Comparison of ENCODE assay signal across 8 cellular contexts in the genomic region with DNA sequence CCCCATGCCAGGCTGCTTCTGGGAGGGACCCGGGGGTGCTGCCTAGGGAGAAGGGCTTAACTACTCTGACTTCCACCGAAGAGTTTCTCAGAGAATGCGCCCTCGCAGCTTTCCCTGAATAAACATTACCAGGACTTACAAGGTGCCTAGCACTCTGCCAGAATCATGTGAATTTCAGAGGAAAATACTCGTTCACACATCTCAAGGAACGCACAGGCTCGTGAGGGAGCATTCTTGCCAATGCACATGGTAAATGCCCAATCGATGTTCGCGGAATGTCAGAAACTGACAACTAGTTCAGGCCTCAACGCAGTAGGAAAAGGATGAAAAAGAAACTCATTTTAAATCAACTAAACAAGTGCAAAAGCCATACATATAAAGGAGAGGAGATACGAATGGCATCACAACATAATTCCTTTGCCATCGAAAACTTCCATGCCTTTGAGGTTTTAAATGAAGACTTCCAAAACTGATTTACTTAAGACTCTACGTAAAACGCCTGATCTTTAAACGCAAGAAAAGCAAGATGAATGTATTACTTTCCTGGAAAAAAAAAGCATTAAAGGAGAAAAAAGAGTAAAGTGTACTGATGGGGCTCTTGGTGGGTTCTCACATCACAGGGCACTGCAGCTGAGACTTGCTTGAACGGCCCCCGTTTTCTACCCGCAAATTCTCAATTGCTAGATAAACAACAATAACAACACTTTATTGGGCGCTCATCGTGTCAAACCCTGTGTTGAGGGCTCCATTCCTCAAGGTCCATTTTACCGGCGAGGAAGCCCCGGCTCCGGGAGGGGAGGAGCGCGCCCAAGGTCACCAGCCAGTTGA. TPM values are rescaled to one million over a fixed set of nuclear protein-coding genes. Genes with fewer than 3 reads are reported as not detected.
DNase-seq lines count a peak whose midpoint lies in the region; ATAC-seq and TF ChIP-seq lines count a peak whose summit lies in the region.

No MANE protein-coding gene starts in this region.

- ATAC-seq in activated CD4-positive, alpha-beta T cell treated with anti-CD3 and anti-CD28 coated beads for 36 hours = no peak
- ATAC-seq in HG02840 (IDR thresholded peaks at IDR 0.05; ENCODE audit: low FRiP score, unreplicated experiment) (no peak), GM21737 (IDR thresholded peaks at IDR 0.05; ENCODE audit: unreplicated experiment) (no peak)

- H3K4me3 ChIP-seq in SJCRH30 (peak overlapping the region; percentile 96), endodermal cell (ENCODE audit: low read length) (peak overlapping the region; percentile 94)

- peaks cover 58% of the 10 kb centered on the region for H3K4me1 Mint-ChIP-seq in activated CD4-positive, alpha-beta T cell treated with anti-CD3 and anti-CD28 coated beads for 36 hours
- peaks cover 12% of the 10 kb centered on the region for H3K4me1 Mint-ChIP-seq in endodermal cell
- H3K4me1 Mint-ChIP-seq in neural crest cell = peaks cover 60% of the 10 kb centered on the region

- H3K9me3 Mint-ChIP-seq in activated CD4-positive, alpha-beta T cell treated with anti-CD3 and anti-CD28 coated beads for 36 hours (ENCODE audit: low read depth) = no peaks in the 10 kb centered on the region
- no peaks in the 10 kb centered on the region for H3K9me3 Mint-ChIP-seq in endodermal cell
- no peaks in the 10 kb centered on the region for H3K9me3 Mint-ChIP-seq in neural crest cell

- intact Hi-C loops in activated CD4-positive, alpha-beta T cell treated with anti-CD3 and anti-CD28 coated beads for 36 hours (cut with DNase I, micrococcal nuclease) = loop anchor here (1.0 to 10.0 kb wide), 13 partner anchors 82 to 1646 kb away; a partner anchor contains a TSS

- H3K9me3 ChIP-seq in SJCRH30 (replicated peaks) (no peaks in the 10 kb centered on the region), endodermal cell (ENCODE audit: control insufficient read depth, low read length) (no peaks in the 10 kb centered on the region)

- H3K27me3 Mint-ChIP-seq in activated CD4-positive, alpha-beta T cell treated with anti-CD3 and anti-CD28 coated beads for 36 hours = no peaks in the 10 kb centered on the region
- H3K27me3 Mint-ChIP-seq in endodermal cell (ENCODE audit: insufficient read depth) (no peaks in the 10 kb centered on the region), neural crest cell (ENCODE audit: low read depth) (peaks cover 3% of the 10 kb centered on the region)

- no peaks in the 10 kb centered on the region for H3K36me3 ChIP-seq in SJCRH30
- peaks cover 2% of the 10 kb centered on the region for H3K36me3 ChIP-seq in endodermal cell (ENCODE audit: control insufficient read depth, insufficient read depth, low read length)

- peak overlapping the region; percentile 98 for H3K4me3 Mint-ChIP-seq in activated CD4-positive, alpha-beta T cell treated with anti-CD3 and anti-CD28 coated beads for 36 hours
- H3K4me3 Mint-ChIP-seq in endodermal cell (peak overlapping the region; percentile 83), neural crest cell (peak overlapping the region; percentile 97)

- peaks cover 41% of the 10 kb centered on the region for H3K36me3 Mint-ChIP-seq in activated CD4-positive, alpha-beta T cell treated with anti-CD3 and anti-CD28 coated beads for 36 hours (ENCODE audit: low read depth)
- H3K36me3 Mint-ChIP-seq in endodermal cell (ENCODE audit: low read depth) (peaks cover 7% of the 10 kb centered on the region), neural crest cell (ENCODE audit: low read depth) (peaks cover 3% of the 10 kb centered on the region)

- peak overlapping the region; percentile 96 for H3K9ac ChIP-seq in endodermal cell (ENCODE audit: extremely low read depth, low read length, poor library complexity, severe bottlenecking)

- H3K4me1 ChIP-seq in SJCRH30 (peaks cover 3% of the 10 kb centered on the region; the same call in 1 of the 2 replicates), endodermal cell (ENCODE audit: control insufficient read depth, insufficient read depth, low read length) (no peaks in the 10 kb centered on the region)

- 8 to 18% methylated on average over 5 to 27 of the region's 27 CpGs for WGBS in endodermal cell (ENCODE audit: insufficient coverage in 1 of 2, insufficient read length in 1 of 2), 2 experiments

- H3K27ac ChIP-seq in SJCRH30 (peak overlapping the region; percentile 100), endodermal cell (ENCODE audit: low read depth, low read length) (peak overlapping the region; percentile 100)

- POLR2A ChIA-PET in activated CD4-positive, alpha-beta T cell treated with anti-CD3 and anti-CD28 coated beads for 36 hours (lab: Charles Lee) = no interaction called here

- no peaks in the 10 kb centered on the region for H3K27me3 ChIP-seq in SJCRH30
- H3K27me3 ChIP-seq in endodermal cell (ENCODE audit: control insufficient read depth, insufficient read depth, low read length, poor library complexity, severe bottlenecking) = no peaks in the 10 kb centered on the region

- peak overlapping the region; percentile 100 for H3K27ac Mint-ChIP-seq in activated CD4-positive, alpha-beta T cell treated with anti-CD3 and anti-CD28 coated beads for 36 hours
- H3K27ac Mint-ChIP-seq in endodermal cell (peak overlapping the region; percentile 94), neural crest cell (ENCODE audit: unreplicated experiment) (peak overlapping the region; percentile 100)

- TF ChIP-seq CTCF in endodermal cell (conservative IDR thresholded peaks at IDR 0.05) = no peak
- TF ChIP-seq CTCF in neural crest cell (conservative IDR thresholded peaks at IDR 0.05) = no peak

- DNase-seq in activated CD4-positive, alpha-beta T cell treated with anti-CD3 and anti-CD28 coated beads for 36 hours = peak; percentile 21
- DNase-seq in activated CD4-positive, alpha-beta T cell treated with anti-CD3 and anti-CD28 coated beads, Interleukin-2, amount 50 U/mL, for 4 hours = no peak
- no peak for DNase-seq in SJCRH30
- DNase-seq in endodermal cell = peak; percentile 72
- no peak for DNase-seq in neural crest cell (ENCODE audit: low read depth, low spot score)
- no peak for DNase-seq in NCI-H774 (lab: John Stamatoyannopoulos, UW)

- CTCF ChIA-PET in activated CD4-positive, alpha-beta T cell treated with anti-CD3 and anti-CD28 coated beads for 36 hours (lab: Charles Lee) = interaction anchor here (0.6 to 3.2 kb wide), 5 partner anchors 12 to 729 kb away, joined by 3 to 27 read pairs (median 4); a partner anchor contains a TSS

RNA-seq across cellular contexts. Expression of a gene that starts 0.8 kb away (rescaled TPM):
- total RNA-seq in activated CD4-positive, alpha-beta T cell treated with anti-CD3 and anti-CD28 coated beads for 36 hours = 100 to 1,000 TPM in 1 of 2 experiments, 10 to 100 TPM in 1; 100.0 to 114 TPM
- 79.0 and 85.1 TPM in 2 replicates for total RNA-seq in SJCRH30 (2014; rRNA removed; shearing (Covaris generic))
- total RNA-seq in endodermal cell = 100 to 1,000 TPM in 1 of 2 donors, 10 to 100 TPM in 1; 73.8 to 103 TPM
- 127 TPM for polyA plus RNA-seq in endodermal cell (2013, experiment 1 of 2)
- 147 TPM for polyA plus RNA-seq in endodermal cell (2013, experiment 2 of 2)
- 75.0 and 87.6 TPM in 2 replicates for total RNA-seq in neural crest cell

RNA-seq across cellular contexts. Expression of a gene that starts 1.2 kb away (rescaled TPM):
- 10 to 100 TPM; 45.7 to 56.3 TPM for total RNA-seq in activated CD4-positive, alpha-beta T cell treated with anti-CD3 and anti-CD28 coated beads for 36 hours
- total RNA-seq in SJCRH30 (2014; rRNA removed; shearing (Covaris generic)) = 77.4 and 88.0 TPM in 2 replicates
- total RNA-seq in endodermal cell = 10 to 100 TPM; 45.1 to 52.8 TPM
- 53.6 TPM for polyA plus RNA-seq in endodermal cell (2013, experiment 1 of 2)
- 55.8 TPM for polyA plus RNA-seq in endodermal cell (2013, experiment 2 of 2)
- 66.3 TPM in 2 replicates for total RNA-seq in neural crest cell

RNA-seq across cellular contexts. Expression of a gene that starts 29.8 kb away (rescaled TPM):
- 10 to 100 TPM; 20.3 to 31.2 TPM for total RNA-seq in activated CD4-positive, alpha-beta T cell treated with anti-CD3 and anti-CD28 coated beads for 36 hours
- total RNA-seq in SJCRH30 (2014; rRNA removed; shearing (Covaris generic)) = 24.2 and 24.3 TPM in 2 replicates
- total RNA-seq in endodermal cell (10 to 100 TPM; 45.7 to 53.6 TPM), neural crest cell (49.1 and 51.4 TPM in 2 replicates)
- 56.0 TPM for polyA plus RNA-seq in endodermal cell (2013, experiment 1 of 2)
- 54.3 TPM for polyA plus RNA-seq in endodermal cell (2013, experiment 2 of 2)

Comparison
In these comparisons a context has a peak if more than half of its experiments do, and no peak if none do; other contexts are left out.
1. DNase-seq: peak in activated CD4-positive, alpha-beta T cell treated with anti-CD3 and anti-CD28 coated beads for 36 hours (single experiment) and endodermal cell (single experiment); none in activated CD4-positive, alpha-beta T cell treated with anti-CD3 and anti-CD28 coated beads, Interleukin-2, amount 50 U/mL, for 4 hours (0 of 2), SJCRH30 (0 of 2), neural crest cell (single experiment) and NCI-H774 (single experiment).
2. Peak in every context shown above with its lines, with median percentiles within 50 percentile points of each other: H3K27ac Mint-ChIP-seq and H3K4me3 Mint-ChIP-seq.